In genomic region chr15:68819451-68820204, GRCh38 we compare ENCODE assay signal across 8 cellular contexts. TPM values are rescaled to one million over a fixed set of nuclear protein-coding genes. Genes with fewer than 3 reads are reported as not detected.
DNase-seq lines count a peak whose midpoint lies in the region; ATAC-seq and TF ChIP-seq lines count a peak whose summit lies in the region.

No MANE protein-coding gene starts in this region.

- H3K79me2 ChIP-seq in SU-DHL-6 (ENCODE audit: insufficient read depth, low read length), result peaks cover 67% of the 10 kb centered on the region

- H3K27me3 ChIP-seq in HUES6 (ENCODE audit: control insufficient read depth, insufficient read depth, low read length) (peaks cover 33% of the 10 kb centered on the region), SU-DHL-6 (ENCODE audit: low read length) (no peaks in the 10 kb centered on the region), body of pancreas (no peaks in the 10 kb centered on the region), iPS-15b (ENCODE audit: control insufficient read depth, insufficient read depth, low read length) (peaks cover 27% of the 10 kb centered on the region)

- TF ChIP-seq CTCF in SU-DHL-6 (IDR thresholded peaks at IDR 0.05; ENCODE audit: insufficient read depth, low read length, poor library complexity, severe bottlenecking) (no peak), body of pancreas (IDR thresholded peaks at IDR 0.05) (no peak)

- H3K4me3 ChIP-seq in HUES6 (ENCODE audit: low read depth, low read length), result peak overlapping the region; percentile 89
- peak overlapping the region; percentile 95 for H3K4me3 ChIP-seq in SU-DHL-6 (ENCODE audit: insufficient read depth, low read length, poor library complexity, severe bottlenecking)
- peak overlapping the region; percentile 81 to 96 for H3K4me3 ChIP-seq in body of pancreas
- H3K4me3 ChIP-seq in iPS-15b (ENCODE audit: low read depth, low read length), result peak overlapping the region; percentile 94
- H3K4me3 ChIP-seq in skeletal muscle cell (ENCODE audit: low read depth, low read length), result peak overlapping the region; percentile 95

- intact Hi-C loops in body of pancreas (cut with DNase I), result no loop called here

- H3K4me2 ChIP-seq in SU-DHL-6 (ENCODE audit: low read depth, low read length, poor library complexity, severe bottlenecking), result peak overlapping the region; percentile 89

- 1% methylated on average over 43 to 50 of the region's 52 CpGs for WGBS in body of pancreas, 2 donors

- H3K27ac ChIP-seq in HUES6 (ENCODE audit: low read depth, low read length) (peak overlapping the region; percentile 98), SU-DHL-6 (ENCODE audit: low read depth, low read length) (peak overlapping the region; percentile 88), body of pancreas (peak overlapping the region; percentile 89 to 100 (median 99))

- peak overlapping the region; percentile 36 for H2AFZ ChIP-seq in SU-DHL-6 (ENCODE audit: low read depth, low read length, severe bottlenecking)

- peaks cover 18% of the 10 kb centered on the region; the same call in 1 of the 2 replicates for H4K20me1 ChIP-seq in SU-DHL-6 (ENCODE audit: low read depth, low read length)

- ATAC-seq in body of pancreas (no peak), GM21529 (IDR thresholded peaks at IDR 0.05; ENCODE audit: unreplicated experiment) (no peak)

- H3K36me3 ChIP-seq in HUES6 (ENCODE audit: control insufficient read depth, insufficient read depth, low read length) (peaks cover 6% of the 10 kb centered on the region), SU-DHL-6 (ENCODE audit: low read length) (no peaks in the 10 kb centered on the region), body of pancreas (replicated peaks in 1 of 2; ENCODE audit: insufficient read depth in 1 of 2, low read depth in 2 of 2) (no peaks in the 10 kb centered on the region), iPS-15b (ENCODE audit: control insufficient read depth, insufficient read depth, low read length) (peaks cover 3% of the 10 kb centered on the region)

- DNase-seq in DMS 273 (lab: John Stamatoyannopoulos, UW; ENCODE audit: unreplicated experiment) (peak; percentile 79), body of pancreas (peak; percentile 42 to 54 (median 45)), skeletal muscle cell (ENCODE audit: low read depth) (no peak), AG20443 (ENCODE audit: low spot score) (no peak)

- H3K9me2 ChIP-seq in SU-DHL-6 (replicated peaks; ENCODE audit: insufficient read depth, low read length), result no peaks in the 10 kb centered on the region

- H3K9me3 ChIP-seq in HUES6 (ENCODE audit: control insufficient read depth, insufficient read depth, low read depth, low read length) (no peaks in the 10 kb centered on the region), SU-DHL-6 (ENCODE audit: insufficient read depth, low read length) (no peaks in the 10 kb centered on the region), body of pancreas (no peaks in the 10 kb centered on the region), iPS-15b (ENCODE audit: control insufficient read depth, insufficient read depth, low read length) (no peaks in the 10 kb centered on the region)

- H3K9ac ChIP-seq in HUES6 (ENCODE audit: low read length) (peak overlapping the region; percentile 92), SU-DHL-6 (ENCODE audit: low read length) (peak overlapping the region; percentile 97), iPS-15b (ENCODE audit: low read depth, low read length) (peak overlapping the region; percentile 93)

- no peaks in the 10 kb centered on the region for H3F3A ChIP-seq in SU-DHL-6 (ENCODE audit: insufficient read depth)

- peak; percentile 20 to 49 (median 22) for TF ChIP-seq POLR2A in body of pancreas (IDR thresholded peaks at IDR 0.05)

- H3K4me1 ChIP-seq in HUES6 (ENCODE audit: control insufficient read depth, insufficient read depth, low read length) (peaks cover 41% of the 10 kb centered on the region), body of pancreas (peaks cover 24% of the 10 kb centered on the region), iPS-15b (ENCODE audit: control insufficient read depth, insufficient read depth, low read length) (peaks cover 25% of the 10 kb centered on the region)

RNA-seq across cellular contexts. Expression of gene ANP32A, which starts 1.1 kb away (rescaled TPM):
- total RNA-seq in body of pancreas, result 10 to 100 TPM; 27.7 to 37.4 TPM

Comparison
In these comparisons a context has a peak if more than half of its experiments do, and no peak if none do; other contexts are left out.
1. DNase-seq: peak in DMS 273 (single experiment) and body of pancreas (4 of 4); none in skeletal muscle cell (single experiment) and AG20443 (single experiment).
2. Peak in every context shown above with its lines, with median percentiles within 50 percentile points of each other: H3K27ac ChIP-seq, H3K4me3 ChIP-seq and H3K9ac ChIP-seq.